Comparison of ENCODE assay signal across 8 cellular contexts in the genomic region with DNA sequence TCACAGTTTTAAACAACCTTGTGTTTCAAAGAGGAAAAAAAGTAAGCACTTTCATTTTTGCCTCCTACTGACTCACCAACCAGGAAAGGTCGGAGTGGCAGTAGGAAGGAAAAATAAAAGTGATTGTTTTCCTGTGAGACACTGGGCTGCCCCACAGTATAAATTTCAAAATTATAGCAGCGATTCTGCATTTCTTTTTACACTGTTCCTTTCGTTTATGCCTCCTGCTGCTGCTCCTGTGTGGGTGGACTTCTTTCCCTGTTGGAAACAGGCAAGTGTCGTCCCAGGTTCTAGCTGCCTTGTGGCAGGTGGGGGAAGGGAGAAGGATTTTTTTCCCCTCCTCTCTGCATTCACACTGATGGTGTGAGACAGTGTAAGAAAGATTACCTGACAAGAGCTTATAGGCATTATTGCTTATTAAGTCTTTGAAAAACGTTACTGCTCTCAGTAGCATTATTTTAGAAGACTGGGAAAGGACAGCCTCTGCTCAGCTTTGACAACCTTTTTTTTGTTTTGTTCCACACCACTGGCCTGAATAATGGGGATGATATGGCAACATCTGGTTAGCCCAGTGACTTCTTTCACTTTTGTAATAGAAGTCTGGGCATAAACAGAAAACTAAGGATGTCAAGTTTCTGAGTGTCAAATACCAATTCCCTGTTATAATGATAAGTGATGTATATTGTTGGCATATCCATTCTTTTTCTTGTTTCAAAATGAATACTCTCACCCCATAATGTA.
DNase-seq lines count a peak whose midpoint lies in the region; ATAC-seq, FAIRE-seq and TF ChIP-seq lines count a peak whose summit lies in the region.

No MANE protein-coding gene starts in this region.

- H3K27ac Mint-ChIP-seq in natural killer cell treated with Interleukin-12 subunit alpha and Interleukin-12 subunit beta and Interleukin-15 and Interleukin-18, amount 100 ng/mL, for 72 hours, result peak overlapping the region in 1 of 2 donors; percentile 12

- DNase-seq in GM12892 (ENCODE audit: insufficient read length) (no peak), dermis blood vessel endothelial cell (peak; percentile 62), urothelium cell line (ENCODE audit: low spot score) (no peak), mesenteric fat pad (ENCODE audit: low spot score) (no peak)
- no peak for DNase-seq in natural killer cell treated with Interleukin-12 subunit alpha and Interleukin-12 subunit beta and Interleukin-15 and Interleukin-18, amount 100 ng/mL, for 72 hours (ENCODE audit: low spot score)

- peaks cover 6% of the 10 kb centered on the region for H3K36me3 Mint-ChIP-seq in natural killer cell treated with Interleukin-12 subunit alpha and Interleukin-12 subunit beta and Interleukin-15 and Interleukin-18, amount 100 ng/mL, for 72 hours

- no peaks in the 10 kb centered on the region for H3K9me3 Mint-ChIP-seq in natural killer cell treated with Interleukin-12 subunit alpha and Interleukin-12 subunit beta and Interleukin-15 and Interleukin-18, amount 100 ng/mL, for 72 hours

- ATAC-seq in HG03432 (IDR thresholded peaks at IDR 0.05; ENCODE audit: unreplicated experiment) (peak; percentile 67), HG03039 (IDR thresholded peaks at IDR 0.05; ENCODE audit: unreplicated experiment) (no peak), GM21825 (IDR thresholded peaks at IDR 0.05; ENCODE audit: unreplicated experiment) (no peak)
- peak; percentile 51 to 57 for ATAC-seq in natural killer cell treated with Interleukin-12 subunit alpha and Interleukin-12 subunit beta and Interleukin-15 and Interleukin-18, amount 100 ng/mL, for 72 hours

- peak; percentile 53 for FAIRE-seq in GM12892 (lab: Jason Lieb, UNC)
- no peak for FAIRE-seq in urothelium cell line (lab: Jason Lieb, UNC)

- H3K4me1 Mint-ChIP-seq in natural killer cell treated with Interleukin-12 subunit alpha and Interleukin-12 subunit beta and Interleukin-15 and Interleukin-18, amount 100 ng/mL, for 72 hours (ENCODE audit: low read depth in 2 of 2), result peaks cover 4 to 24% of the 10 kb centered on the region in 2 donors

- no peak for TF ChIP-seq POLR2A in GM12892 (IDR thresholded peaks at IDR 0.05; ENCODE audit: low read depth, low read length)

- H3K27me3 Mint-ChIP-seq in natural killer cell treated with Interleukin-12 subunit alpha and Interleukin-12 subunit beta and Interleukin-15 and Interleukin-18, amount 100 ng/mL, for 72 hours, result no peaks in the 10 kb centered on the region

- H3K4me3 Mint-ChIP-seq in natural killer cell treated with Interleukin-12 subunit alpha and Interleukin-12 subunit beta and Interleukin-15 and Interleukin-18, amount 100 ng/mL, for 72 hours, result peak overlapping the region; percentile 61

Comparison
In these comparisons a context has a peak if more than half of its experiments do, and no peak if none do; other contexts are left out.
1. ATAC-seq: peak in HG03432 (single experiment) and natural killer cell treated with Interleukin-12 subunit alpha and Interleukin-12 subunit beta and Interleukin-15 and Interleukin-18, amount 100 ng/mL, for 72 hours (2 of 2); none in HG03039 (single experiment) and GM21825 (single experiment).